ENCODE assay signal across 2 cellular contexts in genomic region chr10:6204341-6205191, GRCh38.
TF ChIP-seq lines count a peak whose summit lies in the region.

No MANE protein-coding gene starts in this region.

TF ChIP-seq in A549, 52 proteins besides CTCF, POLR2A, EP300 and RAD21 (continued from another document):
- TF ChIP-seq, protein P1, sequence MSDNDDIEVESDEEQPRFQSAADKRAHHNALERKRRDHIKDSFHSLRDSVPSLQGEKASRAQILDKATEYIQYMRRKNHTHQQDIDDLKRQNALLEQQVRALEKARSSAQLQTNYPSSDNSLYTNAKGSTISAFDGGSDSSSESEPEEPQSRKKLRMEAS (IDR thresholded peaks at IDR 0.05) = peak; percentile 18; the same call in 1 of the 2 replicates
- TF ChIP-seq CBX8 (IDR thresholded peaks at IDR 0.05) (no peak), USF2 (IDR thresholded peaks at IDR 0.05) (peak; percentile 23; the same call in 1 of the 2 replicates), MAFK (IDR thresholded peaks at IDR 0.05; ENCODE audit: partially characterized antibody) (no peak), JUN (IDR thresholded peaks at IDR 0.05) (peak in 1 of 2 experiments; percentile 77; a peak in 4 of 5 replicates), GATA3 (IDR thresholded peaks at IDR 0.05; ENCODE audit: borderline replicate concordance) (0 out of 2 replicates have a peak, but pooled peaks have one; percentile 9)

TF ChIP-seq in GM23338, 12 proteins besides CTCF, POLR2A, EP300 and RAD21 (continued from another document):
- TF ChIP-seq, protein P2, sequence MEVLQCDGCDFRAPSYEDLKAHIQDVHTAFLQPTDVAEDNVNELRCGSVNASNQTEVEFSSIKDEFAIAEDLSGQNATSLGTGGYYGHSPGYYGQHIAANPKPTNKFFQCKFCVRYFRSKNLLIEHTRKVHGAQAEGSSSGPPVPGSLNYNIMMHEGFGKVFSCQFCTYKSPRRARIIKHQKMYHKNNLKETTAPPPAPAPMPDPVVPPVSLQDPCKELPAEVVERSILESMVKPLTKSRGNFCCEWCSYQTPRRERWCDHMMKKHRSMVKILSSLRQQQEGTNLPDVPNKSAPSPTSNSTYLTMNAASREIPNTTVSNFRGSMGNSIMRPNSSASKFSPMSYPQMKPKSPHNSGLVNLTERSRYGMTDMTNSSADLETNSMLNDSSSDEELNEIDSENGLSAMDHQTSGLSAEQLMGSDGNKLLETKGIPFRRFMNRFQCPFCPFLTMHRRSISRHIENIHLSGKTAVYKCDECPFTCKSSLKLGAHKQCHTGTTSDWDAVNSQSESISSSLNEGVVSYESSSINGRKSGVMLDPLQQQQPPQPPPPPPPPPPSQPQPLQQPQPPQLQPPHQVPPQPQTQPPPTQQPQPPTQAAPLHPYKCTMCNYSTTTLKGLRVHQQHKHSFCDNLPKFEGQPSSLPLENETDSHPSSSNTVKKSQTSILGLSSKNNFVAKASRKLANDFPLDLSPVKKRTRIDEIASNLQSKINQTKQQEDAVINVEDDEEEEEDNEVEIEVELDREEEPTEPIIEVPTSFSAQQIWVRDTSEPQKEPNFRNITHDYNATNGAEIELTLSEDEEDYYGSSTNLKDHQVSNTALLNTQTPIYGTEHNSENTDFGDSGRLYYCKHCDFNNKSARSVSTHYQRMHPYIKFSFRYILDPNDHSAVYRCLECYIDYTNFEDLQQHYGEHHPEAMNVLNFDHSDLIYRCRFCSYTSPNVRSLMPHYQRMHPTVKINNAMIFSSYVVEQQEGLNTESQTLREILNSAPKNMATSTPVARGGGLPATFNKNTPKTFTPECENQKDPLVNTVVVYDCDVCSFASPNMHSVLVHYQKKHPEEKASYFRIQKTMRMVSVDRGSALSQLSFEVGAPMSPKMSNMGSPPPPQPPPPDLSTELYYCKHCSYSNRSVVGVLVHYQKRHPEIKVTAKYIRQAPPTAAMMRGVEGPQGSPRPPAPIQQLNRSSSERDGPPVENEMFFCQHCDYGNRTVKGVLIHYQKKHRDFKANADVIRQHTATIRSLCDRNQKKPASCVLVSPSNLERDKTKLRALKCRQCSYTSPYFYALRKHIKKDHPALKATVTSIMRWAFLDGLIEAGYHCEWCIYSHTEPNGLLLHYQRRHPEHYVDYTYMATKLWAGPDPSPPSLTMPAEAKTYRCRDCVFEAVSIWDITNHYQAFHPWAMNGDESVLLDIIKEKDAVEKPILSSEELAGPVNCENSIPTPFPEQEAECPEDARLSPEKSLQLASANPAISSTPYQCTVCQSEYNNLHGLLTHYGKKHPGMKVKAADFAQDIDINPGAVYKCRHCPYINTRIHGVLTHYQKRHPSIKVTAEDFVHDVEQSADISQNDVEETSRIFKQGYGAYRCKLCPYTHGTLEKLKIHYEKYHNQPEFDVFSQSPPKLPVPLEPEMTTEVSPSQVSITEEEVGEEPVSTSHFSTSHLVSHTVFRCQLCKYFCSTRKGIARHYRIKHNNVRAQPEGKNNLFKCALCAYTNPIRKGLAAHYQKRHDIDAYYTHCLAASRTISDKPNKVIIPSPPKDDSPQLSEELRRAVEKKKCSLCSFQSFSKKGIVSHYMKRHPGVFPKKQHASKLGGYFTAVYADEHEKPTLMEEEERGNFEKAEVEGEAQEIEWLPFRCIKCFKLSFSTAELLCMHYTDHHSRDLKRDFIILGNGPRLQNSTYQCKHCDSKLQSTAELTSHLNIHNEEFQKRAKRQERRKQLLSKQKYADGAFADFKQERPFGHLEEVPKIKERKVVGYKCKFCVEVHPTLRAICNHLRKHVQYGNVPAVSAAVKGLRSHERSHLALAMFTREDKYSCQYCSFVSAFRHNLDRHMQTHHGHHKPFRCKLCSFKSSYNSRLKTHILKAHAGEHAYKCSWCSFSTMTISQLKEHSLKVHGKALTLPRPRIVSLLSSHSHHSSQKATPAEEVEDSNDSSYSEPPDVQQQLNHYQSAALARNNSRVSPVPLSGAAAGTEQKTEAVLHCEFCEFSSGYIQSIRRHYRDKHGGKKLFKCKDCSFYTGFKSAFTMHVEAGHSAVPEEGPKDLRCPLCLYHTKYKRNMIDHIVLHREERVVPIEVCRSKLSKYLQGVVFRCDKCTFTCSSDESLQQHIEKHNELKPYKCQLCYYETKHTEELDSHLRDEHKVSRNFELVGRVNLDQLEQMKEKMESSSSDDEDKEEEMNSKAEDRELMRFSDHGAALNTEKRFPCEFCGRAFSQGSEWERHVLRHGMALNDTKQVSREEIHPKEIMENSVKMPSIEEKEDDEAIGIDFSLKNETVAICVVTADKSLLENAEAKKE (CRISPR knock-in tag; IDR thresholded peaks at IDR 0.05) = no peak
- TF ChIP-seq ETS1 (IDR thresholded peaks at IDR 0.05) (no peak), NANOG (IDR thresholded peaks at IDR 0.05; ENCODE audit: borderline replicate concordance) (no peak), JUNB (IDR thresholded peaks at IDR 0.05; ENCODE audit: unreplicated experiment) (no peak), CREB1 (CRISPR knock-in tag; IDR thresholded peaks at IDR 0.05; ENCODE audit: low read depth) (no peak), ZNF331 (CRISPR knock-in tag; IDR thresholded peaks at IDR 0.05; ENCODE audit: low read depth) (no peak), EZH2 (IDR thresholded peaks at IDR 0.05; ENCODE audit: low read depth, unreplicated experiment) (no peak)
- TF ChIP-seq, protein P3, sequence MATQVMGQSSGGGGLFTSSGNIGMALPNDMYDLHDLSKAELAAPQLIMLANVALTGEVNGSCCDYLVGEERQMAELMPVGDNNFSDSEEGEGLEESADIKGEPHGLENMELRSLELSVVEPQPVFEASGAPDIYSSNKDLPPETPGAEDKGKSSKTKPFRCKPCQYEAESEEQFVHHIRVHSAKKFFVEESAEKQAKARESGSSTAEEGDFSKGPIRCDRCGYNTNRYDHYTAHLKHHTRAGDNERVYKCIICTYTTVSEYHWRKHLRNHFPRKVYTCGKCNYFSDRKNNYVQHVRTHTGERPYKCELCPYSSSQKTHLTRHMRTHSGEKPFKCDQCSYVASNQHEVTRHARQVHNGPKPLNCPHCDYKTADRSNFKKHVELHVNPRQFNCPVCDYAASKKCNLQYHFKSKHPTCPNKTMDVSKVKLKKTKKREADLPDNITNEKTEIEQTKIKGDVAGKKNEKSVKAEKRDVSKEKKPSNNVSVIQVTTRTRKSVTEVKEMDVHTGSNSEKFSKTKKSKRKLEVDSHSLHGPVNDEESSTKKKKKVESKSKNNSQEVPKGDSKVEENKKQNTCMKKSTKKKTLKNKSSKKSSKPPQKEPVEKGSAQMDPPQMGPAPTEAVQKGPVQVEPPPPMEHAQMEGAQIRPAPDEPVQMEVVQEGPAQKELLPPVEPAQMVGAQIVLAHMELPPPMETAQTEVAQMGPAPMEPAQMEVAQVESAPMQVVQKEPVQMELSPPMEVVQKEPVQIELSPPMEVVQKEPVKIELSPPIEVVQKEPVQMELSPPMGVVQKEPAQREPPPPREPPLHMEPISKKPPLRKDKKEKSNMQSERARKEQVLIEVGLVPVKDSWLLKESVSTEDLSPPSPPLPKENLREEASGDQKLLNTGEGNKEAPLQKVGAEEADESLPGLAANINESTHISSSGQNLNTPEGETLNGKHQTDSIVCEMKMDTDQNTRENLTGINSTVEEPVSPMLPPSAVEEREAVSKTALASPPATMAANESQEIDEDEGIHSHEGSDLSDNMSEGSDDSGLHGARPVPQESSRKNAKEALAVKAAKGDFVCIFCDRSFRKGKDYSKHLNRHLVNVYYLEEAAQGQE (IDR thresholded peaks at IDR 0.05; ENCODE audit: unreplicated experiment) = no peak
